Comparison of ENCODE assay signal across 21 cellular contexts in the genomic region with DNA sequence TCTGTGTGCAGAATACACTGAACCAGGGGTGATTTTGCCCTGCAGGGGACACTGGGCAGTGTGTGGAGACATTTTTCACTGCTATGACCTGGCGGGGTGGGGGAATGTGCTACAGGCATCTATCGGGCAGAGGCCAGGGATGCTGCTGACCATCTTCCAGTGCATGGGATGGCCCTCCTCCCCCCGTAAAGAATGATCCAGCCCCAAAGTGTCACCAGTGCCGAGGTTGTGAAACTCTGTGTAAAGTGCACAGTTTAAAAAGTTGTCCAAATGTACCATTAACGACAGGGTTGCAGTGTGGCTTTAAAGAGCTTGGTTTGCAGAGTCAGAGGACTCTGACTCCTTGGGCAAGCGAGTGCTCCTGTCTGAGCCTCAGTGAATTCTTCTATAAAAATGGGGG.
"Had no signal": no experiment of that assay in that cellular context is flagged by ENCODE, and none has a peak within 500 bp of the region (broad histone marks: within the 10 kb centered on the region; RNA-seq: fewer than 3 reads in every experiment).

No MANE protein-coding gene starts in this region.

- DNase-seq: foreskin keratinocyte; glutamatergic neuron; hippocampal formation; natural killer cell; spleen; stimulated activated naive CD8-positive, alpha-beta T cell treated with anti-CD3 and anti-CD28 coated beads, Interleukin-15, Interleukin-2, amounts not matched to agents 100 U/mL and 50 U/mL, for 24 hours; substantia nigra had no signal

- H3K27ac ChIP-seq: coronary artery, epithelial cell of prostate, foreskin keratinocyte, gastroesophageal sphincter, heart right ventricle, parathyroid adenoma, spleen, tibial artery had no signal

- H3K27ac Mint-ChIP-seq: memory B cell; natural killer cell; progenitor cell of endocrine pancreas; stimulated activated memory B cell treated with anti-CD40 and anti-IgM and Interleukin-4, amounts not matched to agents 10 μg/mL and 1 μg/mL and 100 μg/mL, for 72 hours; type B pancreatic cell had no signal

- H3K9me3 ChIP-seq: gastroesophageal sphincter, heart right ventricle, spleen, testis, tibial artery had no signal

- H3K4me1 ChIP-seq: foreskin keratinocyte, parathyroid adenoma had no signal

- H3K4me1 Mint-ChIP-seq: natural killer cell had no signal

- H3K27me3 ChIP-seq: foreskin keratinocyte, gastroesophageal sphincter, testis, tibial artery had no signal

- ATAC-seq: foreskin keratinocyte, gastroesophageal sphincter, natural killer cell had no signal

- H3K36me3 ChIP-seq: gastroesophageal sphincter, heart right ventricle, spleen, tibial artery had no signal

- H3K4me3 ChIP-seq: gastroesophageal sphincter, heart right ventricle, lung, skin epidermis, spleen, testis had no signal

- H3K4me3 Mint-ChIP-seq: memory B cell; natural killer cell; neural crest cell; stimulated activated memory B cell treated with anti-CD40 and anti-IgM and Interleukin-4, amounts not matched to agents 10 μg/mL and 1 μg/mL and 100 μg/mL, for 72 hours; type B pancreatic cell had no signal

- H3K27me3 Mint-ChIP-seq: progenitor cell of endocrine pancreas, type B pancreatic cell had no signal

- H3K36me3 Mint-ChIP-seq: memory B cell; natural killer cell; stimulated activated memory B cell treated with anti-CD40 and anti-IgM and Interleukin-4, amounts not matched to agents 10 μg/mL and 1 μg/mL and 100 μg/mL, for 72 hours had no signal

- H3K9me3 Mint-ChIP-seq: memory B cell; natural killer cell; neural crest cell; stimulated activated memory B cell treated with anti-CD40 and anti-IgM and Interleukin-4, amounts not matched to agents 10 μg/mL and 1 μg/mL and 100 μg/mL, for 72 hours; type B pancreatic cell had no signal
